ENCODE assay signal across 1 cellular context in genomic region chr7:106485919-106486318, GRCh38.
TF ChIP-seq lines count a peak whose summit lies in the region.

No MANE protein-coding gene starts in this region.

TF ChIP-seq in HepG2, 621 proteins besides CTCF, POLR2A, EP300 and RAD21:
- TF ChIP-seq NFAT5 (CRISPR knock-in tag; IDR thresholded peaks at IDR 0.05) (no peak), ATM (IDR thresholded peaks at IDR 0.05; ENCODE audit: borderline replicate concordance) (no peak), HNRNPUL1 (IDR thresholded peaks at IDR 0.05; ENCODE audit: low read depth, low read length) (no peak), ZNF670 (CRISPR knock-in tag; IDR thresholded peaks at IDR 0.05; ENCODE audit: borderline replicate concordance) (no peak), ZNF30 (CRISPR knock-in tag; IDR thresholded peaks at IDR 0.05) (no peak)
